Comparison of ENCODE assay signal across 1 cellular context in genomic region chr5:181217111-181217804, GRCh38.
TF ChIP-seq lines count a peak whose summit lies in the region.

No MANE protein-coding gene starts in this region.

TF ChIP-seq in K562, 482 proteins besides CTCF, POLR2A, EP300 and RAD21 (continues in another document):
- TF ChIP-seq ID3 (CRISPR knock-in tag; IDR thresholded peaks at IDR 0.05) (no peak), ID3 (tag; IDR thresholded peaks at IDR 0.05) (0 out of 2 replicates have a peak, but pooled peaks have one; percentile 33), SIN3A (IDR thresholded peaks at IDR 0.05; ENCODE audit: borderline replicate concordance in 2 of 2, control insufficient read depth in 1 of 2, low read depth in 2 of 2, low read length in 2 of 2) (peak in 1 of 2 experiments; percentile 61; a peak in 1 of 4 replicates), NFRKB (IDR thresholded peaks at IDR 0.05; ENCODE audit: low read depth) (no peak), KLF6 (CRISPR knock-in tag; IDR thresholded peaks at IDR 0.05; ENCODE audit: borderline replicate concordance) (no peak), PYGO2 (tag; IDR thresholded peaks at IDR 0.05) (no peak), ZNF592 (IDR thresholded peaks at IDR 0.05) (peak; percentile 39; the same call in 1 of the 2 replicates), MNT (conservative IDR thresholded peaks at IDR 0.05) (peak; percentile 83 to 85), PRPF4 (IDR thresholded peaks at IDR 0.05; ENCODE audit: insufficient read depth, low read depth, low read length, poor library complexity, severe bottlenecking) (no peak), ZBTB5 (IDR thresholded peaks at IDR 0.05) (no peak), ZNF140 (CRISPR knock-in tag; IDR thresholded peaks at IDR 0.05) (no peak), ZNF639 (CRISPR knock-in tag; conservative IDR thresholded peaks at IDR 0.05 in 1 of 2, IDR thresholded peaks at IDR 0.05 in 1 of 2) (no peak), NFYB (IDR thresholded peaks at IDR 0.05; ENCODE audit: extremely low read depth, insufficient read length) (no peak), FUS (optimal IDR thresholded peaks at IDR 0.05; ENCODE audit: low read depth, low read length) (no peak), PBX2 (CRISPR knock-in tag; IDR thresholded peaks at IDR 0.05; ENCODE audit: low read depth) (no peak), PBX2 (tag; conservative IDR thresholded peaks at IDR 0.05; ENCODE audit: low read depth) (no peak), UBTF (IDR thresholded peaks at IDR 0.05; ENCODE audit: borderline replicate concordance in 1 of 2, low read depth in 2 of 2, low read length in 2 of 2) (peak; percentile 59 to 84; a peak in 3 of 4 replicates), ZNF277 (CRISPR knock-in tag; IDR thresholded peaks at IDR 0.05; ENCODE audit: borderline replicate concordance) (no peak), TAF15 (IDR thresholded peaks at IDR 0.05; ENCODE audit: low read depth, low read length) (no peak), KDM4B (IDR thresholded peaks at IDR 0.05; ENCODE audit: borderline replicate concordance in 2 of 2, low read depth in 1 of 2) (no peak), TFAP4 (CRISPR knock-in tag; IDR thresholded peaks at IDR 0.05; ENCODE audit: borderline replicate concordance) (peak; percentile 36; the same call in 1 of the 2 replicates), ZNF717 (CRISPR knock-in tag; IDR thresholded peaks at IDR 0.05) (no peak), ZNF511 (CRISPR knock-in tag; IDR thresholded peaks at IDR 0.05) (no peak), E2F3 (CRISPR knock-in tag; IDR thresholded peaks at IDR 0.05) (no peak), ATF1 (CRISPR knock-in tag; IDR thresholded peaks at IDR 0.05) (no peak), ATF1 (tag; IDR thresholded peaks at IDR 0.05) (no peak; the same call in 1 of the 2 replicates), NKRF (IDR thresholded peaks at IDR 0.05; ENCODE audit: borderline replicate concordance) (peak; percentile 58), ARID3A (IDR thresholded peaks at IDR 0.05; ENCODE audit: borderline replicate concordance, low read depth, low read length) (no peak), ERF (CRISPR knock-in tag; IDR thresholded peaks at IDR 0.05) (no peak), NCOA4 (IDR thresholded peaks at IDR 0.05; ENCODE audit: partially characterized antibody) (no peak), CCNT2 (IDR thresholded peaks at IDR 0.05; ENCODE audit: borderline replicate concordance, extremely low read depth, insufficient read length, low read depth, low read length) (no peak), ZNF778 (CRISPR knock-in tag; IDR thresholded peaks at IDR 0.05) (no peak), GTF2F1 (IDR thresholded peaks at IDR 0.05; ENCODE audit: low read depth, low read length) (no peak), C11orf30 (IDR thresholded peaks at IDR 0.05; ENCODE audit: low read depth) (no peak), RBFOX2 (IDR thresholded peaks at IDR 0.05; ENCODE audit: low read depth, low read length) (peak; percentile 54)
